ENCODE assay signal across 7 cellular contexts in the genomic region with DNA sequence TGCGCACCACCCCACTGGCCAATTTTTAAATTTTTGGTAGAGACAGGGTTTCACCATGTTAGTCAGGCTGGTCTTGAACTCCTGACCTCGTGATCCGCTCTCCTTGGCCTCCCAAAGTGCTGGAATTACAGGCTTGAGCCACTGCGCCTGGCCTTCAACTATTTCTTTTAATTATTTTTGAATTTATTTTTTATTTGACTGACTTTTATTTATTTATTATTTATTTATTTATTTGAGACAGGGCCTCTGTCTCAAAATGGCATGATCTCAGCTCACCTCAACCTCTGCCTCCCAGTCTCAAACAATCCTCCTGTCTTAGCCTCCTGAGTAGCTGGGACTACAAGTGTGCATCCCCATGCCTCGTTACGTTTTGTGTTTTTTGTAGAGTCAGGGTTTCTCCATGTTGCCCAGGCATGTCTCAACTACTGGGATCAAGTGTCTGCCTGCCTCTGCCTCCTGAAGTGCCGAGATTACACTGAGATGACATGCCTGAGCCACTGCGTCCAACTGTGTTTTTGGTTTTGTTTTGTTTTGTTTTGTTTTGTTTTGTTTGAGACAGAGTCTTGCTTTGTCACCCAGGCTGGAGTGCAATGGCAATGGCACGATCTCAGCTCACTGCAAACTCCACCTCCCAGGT. TPM values are rescaled to one million over a fixed set of nuclear protein-coding genes. Genes with fewer than 3 reads are reported as not detected.
DNase-seq lines count a peak whose midpoint lies in the region; ATAC-seq, FAIRE-seq and TF ChIP-seq lines count a peak whose summit lies in the region.
"Not testable (repeated sequence)": the region's sequence is repeated elsewhere in the genome, so short reads cannot be mapped to it uniquely, and the experiment has no call there.

No MANE protein-coding gene starts in this region.

- H3K79me2 ChIP-seq in mammary epithelial cell (ENCODE audit: insufficient read depth, low read length); endothelial cell of umbilical vein (ENCODE audit: control insufficient read depth, insufficient read depth, low read length); trophoblast cell (ENCODE audit: control insufficient read depth, insufficient read depth, low read length, poor library complexity): not testable (repeated sequence)

- peak overlapping the region; percentile 48 for H2AFZ ChIP-seq in mammary epithelial cell (ENCODE audit: low read depth, low read length)
- not testable (repeated sequence) for H2AFZ ChIP-seq in endothelial cell of umbilical vein (ENCODE audit: low read depth, low read length); trophoblast cell (ENCODE audit: insufficient read depth, low read length, poor library complexity)

- not testable (repeated sequence) for H3K27ac ChIP-seq in HUES64 (ENCODE audit: low read depth, low read length); mammary epithelial cell (ENCODE audit: insufficient read depth, low read depth, low read length); endothelial cell of umbilical vein (ENCODE audit: insufficient read depth, low read depth, low read length); trophoblast cell (ENCODE audit: low read depth, low read length)
- H3K27ac ChIP-seq in foreskin keratinocyte, result peak overlapping the region; percentile 19

- not testable (repeated sequence) for H2BK12ac ChIP-seq in trophoblast cell (ENCODE audit: low read length)

- H3K9me1 ChIP-seq in endothelial cell of umbilical vein (replicated peaks; ENCODE audit: control insufficient read depth, extremely low read depth, insufficient read depth, low read length), result not testable (repeated sequence)

- TF ChIP-seq CTCF in WTC11 (IDR thresholded peaks at IDR 0.05); mammary epithelial cell (conservative IDR thresholded peaks at IDR 0.05 in 1 of 2, IDR thresholded peaks at IDR 0.05 in 1 of 2; ENCODE audit: extremely low read depth in 1 of 2, insufficient read depth in 1 of 2, low read depth in 1 of 2, low read length in 2 of 2); endothelial cell of umbilical vein (IDR thresholded peaks at IDR 0.05; ENCODE audit: extremely low read depth in 1 of 2, insufficient read depth in 1 of 2, low read depth in 1 of 2, low read length in 2 of 2); foreskin keratinocyte (conservative IDR thresholded peaks at IDR 0.05): not testable (repeated sequence)

- H3K4me3 ChIP-seq in HUES64 (ENCODE audit: low read length); mammary epithelial cell (replicated peaks in 1 of 3; ENCODE audit: insufficient read depth in 1 of 3, low read depth in 2 of 3, low read length in 3 of 3); endothelial cell of umbilical vein (replicated peaks in 1 of 3; ENCODE audit: insufficient read depth in 1 of 3, low read depth in 1 of 3, low read length in 3 of 3); trophoblast cell (ENCODE audit: low read depth, low read length): not testable (repeated sequence)

- not testable (repeated sequence) for DNase-seq in WTC11 (ENCODE audit: low spot score); endothelial cell of umbilical vein (ENCODE audit: low read depth, low spot score); urothelium cell line (ENCODE audit: low spot score)
- peak; percentile 28 for DNase-seq in mammary epithelial cell
- DNase-seq in foreskin keratinocyte, result peak; percentile 64 to 83
- DNase-seq in trophoblast cell, result peak in 1 of 2 donors; percentile 38

- peaks cover 13% of the 10 kb centered on the region for H3K4me1 Mint-ChIP-seq in WTC11

- H4K20me1 ChIP-seq in mammary epithelial cell (ENCODE audit: insufficient read depth, low read length); endothelial cell of umbilical vein (replicated peaks; ENCODE audit: control insufficient read depth, extremely low read depth, insufficient read depth, low read length): not testable (repeated sequence)

- not testable (repeated sequence) for H2BK120ac ChIP-seq in trophoblast cell (ENCODE audit: insufficient read depth, low read length, poor library complexity)

- H2BK5ac ChIP-seq in trophoblast cell (ENCODE audit: low read depth, low read length, poor library complexity), result not testable (repeated sequence)

- not testable (repeated sequence) for H3K23ac ChIP-seq in trophoblast cell (ENCODE audit: low read length)

- H3K79me1 ChIP-seq in trophoblast cell (ENCODE audit: low read length), result not testable (repeated sequence)

- H2AK5ac ChIP-seq in trophoblast cell (ENCODE audit: low read length), result not testable (repeated sequence)

- not testable (repeated sequence) for H3K27ac Mint-ChIP-seq in WTC11

- peak overlapping the region; percentile 11 for H3K18ac ChIP-seq in trophoblast cell (ENCODE audit: low read length)

- H3K27me3 ChIP-seq in HUES64 (ENCODE audit: insufficient read depth, low read length); mammary epithelial cell (ENCODE audit: insufficient read depth, low read length); endothelial cell of umbilical vein (ENCODE audit: control insufficient read depth in 2 of 2, insufficient read depth in 2 of 2, low read length in 2 of 2); foreskin keratinocyte; trophoblast cell (ENCODE audit: insufficient read depth, low read length): not testable (repeated sequence)

- WGBS in HUES64, result 95% methylated on average over 8 of the region's 9 CpGs
- WGBS in mammary epithelial cell (ENCODE audit: low coverage, missing lambda C conversion rate), result 62% methylated on average over 7 of the region's 9 CpGs
- no CpG with 5 or more reads among the region's 9 CpGs for WGBS in trophoblast cell (ENCODE audit: extremely low coverage, insufficient coverage, insufficient read length)

- H3K4ac ChIP-seq in trophoblast cell (ENCODE audit: low read depth, low read length), result not testable (repeated sequence)

- BruUV-seq in mammary epithelial cell (replicated peaks; lab: Mats Ljungman, UMichigan); endothelial cell of umbilical vein (replicated peaks; lab: Mats Ljungman, UMichigan): not testable (repeated sequence)

- not testable (repeated sequence) for H3K36me3 Mint-ChIP-seq in WTC11

- not testable (repeated sequence) for H4K12ac ChIP-seq in trophoblast cell (ENCODE audit: low read depth, low read length)

- POLR2A ChIA-PET in WTC11 (lab: Charles Lee); endothelial cell of umbilical vein (lab: Charles Lee): not testable (repeated sequence)

- H3K14ac ChIP-seq in trophoblast cell (ENCODE audit: low read length), result not testable (repeated sequence)

- not testable (repeated sequence) for H3K4me3 Mint-ChIP-seq in WTC11

- intact Hi-C loops in mammary epithelial cell (cut with micrococcal nuclease); endothelial cell of umbilical vein (cut with micrococcal nuclease): not testable (repeated sequence)

- dilution Hi-C loops in mammary epithelial cell (cut with HindIII; ENCODE audit: low sequenced_read_pairs); endothelial cell of umbilical vein (cut with MboI; ENCODE audit: extremely low pct_ligation_motif_present, low sequenced_read_pairs): not testable (repeated sequence)

- not testable (repeated sequence) for H4K8ac ChIP-seq in trophoblast cell (ENCODE audit: low read depth, low read length)

- not testable (repeated sequence) for H3K27me3 Mint-ChIP-seq in WTC11 (ENCODE audit: low read depth)

- H3K9me3 ChIP-seq in HUES64 (ENCODE audit: insufficient read depth, low read depth, low read length); mammary epithelial cell (replicated peaks; ENCODE audit: insufficient read depth, low read length); endothelial cell of umbilical vein (replicated peaks; ENCODE audit: control insufficient read depth, insufficient read depth, low read length); trophoblast cell (ENCODE audit: insufficient read depth, low read depth, low read length): not testable (repeated sequence)

- H3K4me1 ChIP-seq in HUES64 (ENCODE audit: insufficient read depth, low read length); mammary epithelial cell (ENCODE audit: insufficient read depth, low read length); endothelial cell of umbilical vein (ENCODE audit: control insufficient read depth, extremely low read depth, insufficient read depth, low read length); trophoblast cell (ENCODE audit: control insufficient read depth in 1 of 2, insufficient read depth in 2 of 2, low read length in 2 of 2): not testable (repeated sequence)
- peaks cover 17% of the 10 kb centered on the region for H3K4me1 ChIP-seq in foreskin keratinocyte

- CTCF ChIA-PET in WTC11 (lab: Charles Lee), result interaction anchor here (2.2 kb wide), 1 partner anchor 10 kb away, joined by 7 read pairs; no protein-coding TSS in a partner anchor
- CTCF ChIA-PET in mammary epithelial cell (lab: Charles Lee; ENCODE audit: low non-redundant PET); endothelial cell of umbilical vein (lab: Charles Lee): not testable (repeated sequence)

- peak overlapping the region; percentile 53 for H4K91ac ChIP-seq in trophoblast cell (ENCODE audit: low read depth, low read length)

- not testable (repeated sequence) for H3K4me2 ChIP-seq in mammary epithelial cell (ENCODE audit: insufficient read depth, low read depth, low read length); endothelial cell of umbilical vein (ENCODE audit: insufficient read depth, low read length); trophoblast cell (ENCODE audit: low read length)

- in situ Hi-C loops in mammary epithelial cell (cut with MboI; ENCODE audit: low sequenced_read_pairs in 2 of 2), result not testable (repeated sequence)

- H3K36me3 ChIP-seq in HUES64 (ENCODE audit: insufficient read depth, low read length); mammary epithelial cell (ENCODE audit: insufficient read depth, low read length); endothelial cell of umbilical vein (ENCODE audit: control insufficient read depth in 2 of 2, extremely low read depth in 1 of 2, insufficient read depth in 2 of 2, low read length in 2 of 2); trophoblast cell (ENCODE audit: control insufficient read depth in 1 of 2, insufficient read depth in 2 of 2, low read length in 2 of 2): not testable (repeated sequence)

- FAIRE-seq in endothelial cell of umbilical vein (lab: Jason Lieb, UNC), result peak; percentile 46
- FAIRE-seq in urothelium cell line (lab: Jason Lieb, UNC), result peak; percentile 78

- H3K9ac ChIP-seq in HUES64 (ENCODE audit: low read depth, low read length), result 0 out of 2 replicates have a peak overlapping the region, but pooled peaks have one; percentile 26
- not testable (repeated sequence) for H3K9ac ChIP-seq in mammary epithelial cell (ENCODE audit: insufficient read depth, low read length); endothelial cell of umbilical vein (replicated peaks; ENCODE audit: extremely low read depth, insufficient read depth, low read length); trophoblast cell (ENCODE audit: low read length)

- not testable (repeated sequence) for TF ChIP-seq POLR2A in endothelial cell of umbilical vein (IDR thresholded peaks at IDR 0.05; ENCODE audit: low read depth, low read length)

- not testable (repeated sequence) for H3K9me3 Mint-ChIP-seq in WTC11

- ATAC-seq in WTC11, result not testable (repeated sequence)
- peak; percentile 38 for ATAC-seq in foreskin keratinocyte

RNA-seq across cellular contexts. Expression of gene AEBP2, which starts 38.5 kb away (rescaled TPM):
- polyA plus RNA-seq in HUES64 (2013, experiment 1 of 2), result 21.8 TPM
- 24.3 TPM for polyA plus RNA-seq in HUES64 (2013, experiment 2 of 2)
- total RNA-seq in WTC11 (2021), result 61.9 to 69.9 TPM (median 65.9 TPM) in 3 replicates
- total RNA-seq in mammary epithelial cell, result 10 to 100 TPM; 19.7 to 35.4 TPM
- 7.2 TPM for polyA plus RNA-seq in mammary epithelial cell
- 38.6 TPM for polyA minus RNA-seq in mammary epithelial cell
- 42.2 and 45.1 TPM in 2 replicates for total RNA-seq in endothelial cell of umbilical vein
- 5.5 and 8.8 TPM in 2 replicates for polyA plus RNA-seq in endothelial cell of umbilical vein
- polyA plus RNA-seq in endothelial cell of umbilical vein (2011; cell fraction: cytosol; rRNA removed), result 12.9 and 14.3 TPM in 2 replicates
- polyA plus RNA-seq in endothelial cell of umbilical vein (2011; cell fraction: nucleus; rRNA removed), result 15.2 and 18.0 TPM in 2 replicates
- polyA plus RNA-seq in endothelial cell of umbilical vein (2012), result 25.2 and 27.9 TPM in 2 replicates
- polyA minus RNA-seq in endothelial cell of umbilical vein, result 14.6 and 19.6 TPM in 2 replicates
- polyA minus RNA-seq in endothelial cell of umbilical vein (2011; cell fraction: cytosol; rRNA and poly(A)+ RNA removed), result 17.5 TPM
- polyA minus RNA-seq in endothelial cell of umbilical vein (2011; cell fraction: nucleus; rRNA and poly(A)+ RNA removed), result 18.3 and 25.1 TPM in 2 replicates
- 20.4 and 23.8 TPM in 2 replicates for total RNA-seq in foreskin keratinocyte
- 7.0 and 8.6 TPM in 2 replicates for polyA plus RNA-seq in foreskin keratinocyte
- 66.3 and 67.4 TPM in 2 replicates for polyA plus RNA-seq in trophoblast cell (2013)
